In genomic region chr1:63189677-63190076, GRCh38 we compare ENCODE assay signal across 11 cellular contexts.
DNase-seq lines count a peak whose midpoint lies in the region; ATAC-seq and TF ChIP-seq lines count a peak whose summit lies in the region.
"Had no signal": no experiment of that assay in that cellular context is flagged by ENCODE, and none has a peak within 500 bp of the region (broad histone marks: within the 10 kb centered on the region; RNA-seq: fewer than 3 reads in every experiment).

No MANE protein-coding gene starts in this region.

- CTCF ChIA-PET in WTC11 (lab: Charles Lee) = interaction anchor here (0.6 to 2.8 kb wide), 18 partner anchors 9 to 348 kb away, joined by 3 to 14 read pairs (median 4); no protein-coding TSS in a partner anchor

- ATAC-seq in WTC11 (peak; percentile 92), HG02884 (IDR thresholded peaks at IDR 0.05; ENCODE audit: unreplicated experiment) (no peak)

- no peaks in the 10 kb centered on the region for H3K36me3 Mint-ChIP-seq in WTC11
- H3K36me3 Mint-ChIP-seq: naive B cell had no signal

- H3K27me3 Mint-ChIP-seq in WTC11 (ENCODE audit: low read depth) = peaks cover 40% of the 10 kb centered on the region

- H3K27ac Mint-ChIP-seq in WTC11 = peak overlapping the region; percentile 1; the same call in 1 of the 2 replicates
- H3K27ac Mint-ChIP-seq: naive B cell had no signal

- H3K9me3 Mint-ChIP-seq in WTC11 = no peaks in the 10 kb centered on the region
- H3K9me3 Mint-ChIP-seq: naive B cell had no signal

- POLR2A ChIA-PET in WTC11 (lab: Charles Lee) = no interaction called here

- peak overlapping the region; percentile 1 for H3K4me3 Mint-ChIP-seq in WTC11
- H3K4me3 Mint-ChIP-seq: naive B cell had no signal

- TF ChIP-seq CTCF in WTC11 (IDR thresholded peaks at IDR 0.05) (peak; percentile 33), retinal pigment epithelial cell (conservative IDR thresholded peaks at IDR 0.05; ENCODE audit: low read depth, low read length) (peak; percentile 15)

- no peak overlapping the region for H3K4me3 ChIP-seq in retinal pigment epithelial cell (ENCODE audit: low read length)
- H3K4me3 ChIP-seq: tibial artery had no signal

- DNase-seq in NCI-H510A treated with DMSO at 0.1 percent for 48 hours (lab: John Stamatoyannopoulos, UW) = peak; percentile 9
- no peak for DNase-seq in NCI-H510A (lab: John Stamatoyannopoulos, UW)
- peak; percentile 32 for DNase-seq in NCI-H1436 (lab: John Stamatoyannopoulos, UW)
- peak; percentile 52 for DNase-seq in WTC11 (ENCODE audit: low spot score)
- no peak for DNase-seq in retinal pigment epithelial cell (ENCODE audit: low read depth)
- no peak for DNase-seq in GDM1 (lab: John Stamatoyannopoulos, UW)
- DNase-seq in activated naive CD4-positive, alpha-beta T cell treated with anti-CD3 and anti-CD28 coated beads, Interleukin-2, amount 50 U/mL, for 16 hours = no peak
- DNase-seq: hippocampal formation, naive B cell, tibial artery had no signal

- H3K4me1 Mint-ChIP-seq in WTC11 = peaks cover 60% of the 10 kb centered on the region
- H3K4me1 Mint-ChIP-seq: naive B cell had no signal

TF ChIP-seq in WTC11, 78 proteins besides CTCF, POLR2A, EP300 and RAD21:
- TF ChIP-seq ETV6 (CRISPR knock-in tag; IDR thresholded peaks at IDR 0.05) = no peak
- peak; percentile 88 for TF ChIP-seq FOXK1 (CRISPR knock-in tag; IDR thresholded peaks at IDR 0.05)
- TF ChIP-seq CREM (CRISPR knock-in tag; IDR thresholded peaks at IDR 0.05) = 0 out of 2 replicates have a peak, but pooled peaks have one; percentile 24
- TF ChIP-seq ZNF416 (CRISPR knock-in tag; IDR thresholded peaks at IDR 0.05) = no peak
- TF ChIP-seq TEAD1 (CRISPR knock-in tag; IDR thresholded peaks at IDR 0.05) = peak; percentile 92; the same call in 1 of the 2 replicates
- peak; percentile 37; the same call in 1 of the 2 replicates for TF ChIP-seq ZBTB43 (CRISPR knock-in tag; IDR thresholded peaks at IDR 0.05)
- TF ChIP-seq E2F4 (CRISPR knock-in tag; IDR thresholded peaks at IDR 0.05; ENCODE audit: borderline replicate concordance, low read depth) = no peak
- 0 out of 2 replicates have a peak, but pooled peaks have one; percentile 12 for TF ChIP-seq SP1 (CRISPR knock-in tag; conservative IDR thresholded peaks at IDR 0.05)

Comparison
In these comparisons a context has a peak if more than half of its experiments do, and no peak if none do; other contexts are left out.
1. DNase-seq: peak in NCI-H510A treated with DMSO at 0.1 percent for 48 hours (single experiment), NCI-H1436 (single experiment) and WTC11 (single experiment); none in NCI-H510A (single experiment), retinal pigment epithelial cell (single experiment), GDM1 (single experiment) and activated naive CD4-positive, alpha-beta T cell treated with anti-CD3 and anti-CD28 coated beads, Interleukin-2, amount 50 U/mL, for 16 hours (single experiment).